1 cellular context compared by ENCODE assay signal in the genomic region with DNA sequence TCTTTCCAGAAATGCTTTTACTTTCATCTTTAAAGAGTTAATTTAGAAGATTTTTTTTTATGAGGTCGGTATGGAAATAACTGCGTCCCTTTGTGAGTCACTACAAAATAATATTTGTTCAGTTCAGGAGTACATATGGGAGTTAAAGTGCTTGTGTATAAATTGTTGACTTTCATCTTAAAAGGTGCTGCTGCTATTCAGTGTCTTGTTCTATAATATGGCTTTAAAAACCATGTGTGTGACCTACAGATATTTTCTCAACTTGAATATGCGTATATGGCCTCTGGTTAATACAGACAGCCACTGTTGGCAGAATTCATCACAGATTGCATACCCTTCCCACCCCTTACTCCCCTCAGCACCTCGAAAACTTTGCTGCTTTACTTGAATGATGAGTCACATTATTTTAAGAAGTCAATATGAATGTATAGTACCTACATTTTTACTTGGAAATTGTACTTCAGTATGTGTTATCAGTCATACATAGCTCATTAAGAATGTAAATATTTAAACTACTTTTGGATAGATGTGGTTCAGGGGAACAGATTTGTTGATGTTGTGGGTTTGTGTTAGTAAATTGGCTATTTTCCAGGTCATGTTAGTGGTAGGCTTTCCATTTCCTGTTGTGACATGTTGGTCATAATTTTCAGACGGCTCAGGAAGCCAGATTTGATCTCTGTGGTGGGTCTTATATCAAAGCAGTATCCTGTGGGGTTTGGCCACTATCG.
A peak's percentile ranks its signal among the peaks of the same experiment; 100 is the strongest.
TF ChIP-seq lines count a peak whose summit lies in the region.

No MANE protein-coding gene starts in this region.

TF ChIP-seq in GM12878, 131 proteins besides CTCF, POLR2A, EP300 and RAD21 (continued from another document):
- TF ChIP-seq, protein P1, sequence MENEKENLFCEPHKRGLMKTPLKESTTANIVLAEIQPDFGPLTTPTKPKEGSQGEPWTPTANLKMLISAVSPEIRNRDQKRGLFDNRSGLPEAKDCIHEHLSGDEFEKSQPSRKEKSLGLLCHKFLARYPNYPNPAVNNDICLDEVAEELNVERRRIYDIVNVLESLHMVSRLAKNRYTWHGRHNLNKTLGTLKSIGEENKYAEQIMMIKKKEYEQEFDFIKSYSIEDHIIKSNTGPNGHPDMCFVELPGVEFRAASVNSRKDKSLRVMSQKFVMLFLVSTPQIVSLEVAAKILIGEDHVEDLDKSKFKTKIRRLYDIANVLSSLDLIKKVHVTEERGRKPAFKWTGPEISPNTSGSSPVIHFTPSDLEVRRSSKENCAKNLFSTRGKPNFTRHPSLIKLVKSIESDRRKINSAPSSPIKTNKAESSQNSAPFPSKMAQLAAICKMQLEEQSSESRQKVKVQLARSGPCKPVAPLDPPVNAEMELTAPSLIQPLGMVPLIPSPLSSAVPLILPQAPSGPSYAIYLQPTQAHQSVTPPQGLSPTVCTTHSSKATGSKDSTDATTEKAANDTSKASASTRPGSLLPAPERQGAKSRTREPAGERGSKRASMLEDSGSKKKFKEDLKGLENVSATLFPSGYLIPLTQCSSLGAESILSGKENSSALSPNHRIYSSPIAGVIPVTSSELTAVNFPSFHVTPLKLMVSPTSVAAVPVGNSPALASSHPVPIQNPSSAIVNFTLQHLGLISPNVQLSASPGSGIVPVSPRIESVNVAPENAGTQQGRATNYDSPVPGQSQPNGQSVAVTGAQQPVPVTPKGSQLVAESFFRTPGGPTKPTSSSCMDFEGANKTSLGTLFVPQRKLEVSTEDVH (IDR thresholded peaks at IDR 0.05; ENCODE audit: low read depth, partially characterized antibody): no peak
- TF ChIP-seq, protein P2, sequence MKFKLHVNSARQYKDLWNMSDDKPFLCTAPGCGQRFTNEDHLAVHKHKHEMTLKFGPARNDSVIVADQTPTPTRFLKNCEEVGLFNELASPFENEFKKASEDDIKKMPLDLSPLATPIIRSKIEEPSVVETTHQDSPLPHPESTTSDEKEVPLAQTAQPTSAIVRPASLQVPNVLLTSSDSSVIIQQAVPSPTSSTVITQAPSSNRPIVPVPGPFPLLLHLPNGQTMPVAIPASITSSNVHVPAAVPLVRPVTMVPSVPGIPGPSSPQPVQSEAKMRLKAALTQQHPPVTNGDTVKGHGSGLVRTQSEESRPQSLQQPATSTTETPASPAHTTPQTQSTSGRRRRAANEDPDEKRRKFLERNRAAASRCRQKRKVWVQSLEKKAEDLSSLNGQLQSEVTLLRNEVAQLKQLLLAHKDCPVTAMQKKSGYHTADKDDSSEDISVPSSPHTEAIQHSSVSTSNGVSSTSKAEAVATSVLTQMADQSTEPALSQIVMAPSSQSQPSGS (IDR thresholded peaks at IDR 0.05; ENCODE audit: low read length): peak; percentile 3; the same call in 1 of the 2 replicates
- TF ChIP-seq WRNIP1 (IDR thresholded peaks at IDR 0.05; ENCODE audit: borderline replicate concordance, low read depth, low read length) (no peak), GATAD2B (conservative IDR thresholded peaks at IDR 0.05; ENCODE audit: low read depth) (no peak), TAF1 (IDR thresholded peaks at IDR 0.05; ENCODE audit: borderline replicate concordance, low read depth, low read length) (no peak)
